1 cellular context compared by ENCODE assay signal in genomic region chr14:95536036-95536577, GRCh38.
A peak's percentile ranks its signal among the peaks of the same experiment; 100 is the strongest.
TF ChIP-seq lines count a peak whose summit lies in the region.

No MANE protein-coding gene starts in this region.

TF ChIP-seq in HEK293, 187 proteins besides CTCF, POLR2A, EP300 and RAD21 (continued from another document):
- no peak for TF ChIP-seq ZNF596 (tag by site-specific recombination; IDR thresholded peaks at IDR 0.05)
- peak; percentile 13; the same call in 1 of the 2 replicates for TF ChIP-seq IKZF3 (tag by site-specific recombination; IDR thresholded peaks at IDR 0.05)
- no peak for TF ChIP-seq REST (tag by site-specific recombination; IDR thresholded peaks at IDR 0.05)
- TF ChIP-seq ZSCAN18 (tag by site-specific recombination; IDR thresholded peaks at IDR 0.05) = no peak
- TF ChIP-seq HOXC10 (CRISPR knock-in tag; IDR thresholded peaks at IDR 0.05) = no peak
- no peak for TF ChIP-seq ZNF248 (tag by site-specific recombination; IDR thresholded peaks at IDR 0.05)
- TF ChIP-seq KLF10 (tag by site-specific recombination; IDR thresholded peaks at IDR 0.05) = no peak
